9 cellular contexts compared by ENCODE assay signal in the genomic region with DNA sequence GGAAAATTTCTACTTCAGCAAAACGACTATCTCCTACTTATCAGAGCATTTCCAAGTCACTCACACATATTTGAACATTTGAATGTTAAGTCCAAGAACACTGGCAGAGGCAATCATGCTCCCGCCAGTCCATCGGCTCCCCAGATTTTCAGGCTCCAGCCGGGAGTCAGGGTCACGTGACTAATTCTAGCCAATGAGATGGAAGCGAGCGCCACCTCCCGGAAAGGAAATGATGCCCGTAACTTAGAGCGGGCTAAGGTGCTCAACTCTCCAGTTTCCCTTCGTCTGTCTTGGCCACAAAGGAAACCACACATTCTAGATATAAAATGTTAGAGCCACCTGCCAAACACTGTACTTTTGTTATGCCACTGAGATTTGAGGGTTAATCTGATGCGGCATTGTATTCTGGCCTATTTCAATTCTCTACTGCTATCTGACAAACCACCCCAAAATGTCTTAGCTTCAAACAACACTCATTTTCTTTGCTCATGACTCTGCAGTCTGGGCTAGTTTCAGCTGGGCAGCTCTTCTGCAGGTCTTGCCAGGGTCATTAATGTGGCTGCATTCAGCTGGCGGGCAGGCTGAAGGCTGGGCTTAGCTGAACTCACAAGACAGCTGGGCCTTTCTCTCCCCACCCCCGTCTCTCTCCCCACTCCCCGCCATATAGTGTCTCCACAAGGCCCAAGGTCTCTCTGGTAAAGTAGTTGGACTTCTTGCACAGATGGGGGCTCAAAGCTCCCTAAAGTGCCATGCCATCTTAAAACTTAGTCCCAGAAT.
DNase-seq lines count a peak whose midpoint lies in the region; ATAC-seq and TF ChIP-seq lines count a peak whose summit lies in the region.
"Had no signal": no experiment of that assay in that cellular context is flagged by ENCODE, and none has a peak within 500 bp of the region (broad histone marks: within the 10 kb centered on the region; RNA-seq: fewer than 3 reads in every experiment).

No MANE protein-coding gene starts in this region.

- H3K27ac Mint-ChIP-seq in effector memory CD8-positive, alpha-beta T cell: peak overlapping the region; percentile 39 to 80

- H3K4me1 ChIP-seq in OCI-LY3 (ENCODE audit: low read length): peaks cover 8% of the 10 kb centered on the region
- H3K4me1 ChIP-seq: tibial artery had no signal

- no peaks in the 10 kb centered on the region for H3K36me3 Mint-ChIP-seq in effector memory CD8-positive, alpha-beta T cell (ENCODE audit: insufficient read depth)

- H3K4me1 Mint-ChIP-seq in effector memory CD8-positive, alpha-beta T cell (ENCODE audit: low read depth in 2 of 2): peaks cover 7 to 9% of the 10 kb centered on the region in 2 donors

- DNase-seq in effector memory CD8-positive, alpha-beta T cell: peak; percentile 22 to 55 (median 38)
- DNase-seq in stimulated activated CD4-positive, alpha-beta T cell treated with anti-CD3 and anti-CD28 coated beads, Interleukin-4, amount 100 ng/mL, for 24 hours: peak; percentile 48
- no peak for DNase-seq in DMS114 treated with DMSO at 0.1 percent for 48 hours (lab: John Stamatoyannopoulos, UW; ENCODE audit: unreplicated experiment)
- no peak for DNase-seq in EL

- peak overlapping the region; percentile 81 for H3K4me2 ChIP-seq in OCI-LY3 (ENCODE audit: low read length)

- ATAC-seq in GM18909 (IDR thresholded peaks at IDR 0.05; ENCODE audit: poor library complexity, unreplicated experiment): peak; percentile 42
- ATAC-seq in effector memory CD8-positive, alpha-beta T cell (replicated peaks): peak; percentile 73
- ATAC-seq in HG03469 (IDR thresholded peaks at IDR 0.05; ENCODE audit: unreplicated experiment): no peak
- ATAC-seq in HG03095 (IDR thresholded peaks at IDR 0.05; ENCODE audit: unreplicated experiment): no peak

- peaks cover 5 to 17% of the 10 kb centered on the region in 2 donors for H3K27me3 Mint-ChIP-seq in effector memory CD8-positive, alpha-beta T cell

- H3K27me3 ChIP-seq in OCI-LY3 (ENCODE audit: low read depth, low read length): no peaks in the 10 kb centered on the region

- no peaks in the 10 kb centered on the region for H3K79me2 ChIP-seq in OCI-LY3 (ENCODE audit: low read length)

- peak overlapping the region; percentile 99 for H2AFZ ChIP-seq in OCI-LY3 (ENCODE audit: low read depth, low read length)

- peak overlapping the region; percentile 60 to 73 for H3K4me3 Mint-ChIP-seq in effector memory CD8-positive, alpha-beta T cell

- H3K9ac ChIP-seq in OCI-LY3 (ENCODE audit: low read length): peak overlapping the region; percentile 40

- peak overlapping the region; percentile 78 for H3K4me3 ChIP-seq in OCI-LY3 (ENCODE audit: low read length)
- H3K4me3 ChIP-seq: tibial artery had no signal

- H3K9me3 ChIP-seq in OCI-LY3 (ENCODE audit: insufficient read depth, low read length): no peaks in the 10 kb centered on the region
- H3K9me3 ChIP-seq: tibial artery had no signal

- no peaks in the 10 kb centered on the region for H3K36me3 ChIP-seq in OCI-LY3 (replicated peaks; ENCODE audit: low read depth, low read length)
- H3K36me3 ChIP-seq: tibial artery had no signal

- H4K20me1 ChIP-seq in OCI-LY3 (ENCODE audit: insufficient read depth, low read length): no peaks in the 10 kb centered on the region

- H3K9me3 Mint-ChIP-seq in effector memory CD8-positive, alpha-beta T cell: no peaks in the 10 kb centered on the region

- peak; percentile 59 for TF ChIP-seq CTCF in OCI-LY3 (IDR thresholded peaks at IDR 0.05; ENCODE audit: low read depth, low read length)

- no peak overlapping the region for H3K27ac ChIP-seq in OCI-LY3 (ENCODE audit: low read length)
- H3K27ac ChIP-seq: tibial artery had no signal

Comparison
In these comparisons a context has a peak if more than half of its experiments do, and no peak if none do; other contexts are left out.
1. ATAC-seq: peak in GM18909 (single experiment) and effector memory CD8-positive, alpha-beta T cell (single experiment); none in HG03469 (single experiment) and HG03095 (single experiment).
2. DNase-seq: peak in effector memory CD8-positive, alpha-beta T cell (3 of 3) and stimulated activated CD4-positive, alpha-beta T cell treated with anti-CD3 and anti-CD28 coated beads, Interleukin-4, amount 100 ng/mL, for 24 hours (single experiment); none in DMS114 treated with DMSO at 0.1 percent for 48 hours (single experiment) and EL (single experiment).